ENCODE assay signal across 15 cellular contexts in genomic region chr1:114749835-114750234, GRCh38. TPM values are rescaled to one million over a fixed set of nuclear protein-coding genes. Genes with fewer than 3 reads are reported as not detected.
"Had no signal": no experiment of that assay in that cellular context is flagged by ENCODE, and none has a peak within 500 bp of the region (broad histone marks: within the 10 kb centered on the region; RNA-seq: fewer than 3 reads in every experiment).

No MANE protein-coding gene starts in this region.

- H3K9me3 Mint-ChIP-seq: activated naive CD4-positive, alpha-beta T cell treated with anti-CD3 and anti-CD28 coated beads, Interleukin-2, amount 50 U/mL, for 72 hours; stimulated activated effector memory CD8-positive, alpha-beta T cell treated with anti-CD3 and anti-CD28 coated beads, Interleukin-12 subunit alpha, Interleukin-12 subunit beta, amount 100 ng/mL, for 72 hours had no signal

- DNase-seq: activated CD4-positive, alpha-beta T cell treated with anti-CD3 and anti-CD28 coated beads, Interleukin-2, amount 50 U/mL, for 1 hour; activated effector memory CD4-positive, alpha-beta T cell treated with Interleukin-2 at 50 U/mL for 16 hours; anterior cingulate cortex; heart left ventricle; midbrain; ovary; stimulated activated CD4-positive, alpha-beta T cell treated with anti-CD3 and anti-CD28 coated beads, Interleukin-12 subunit alpha, Interleukin-12 subunit beta, amount 100 ng/mL, for 4 hours; T-helper 9 cell had no signal

- H3K27me3 ChIP-seq: heart left ventricle, ovary had no signal

- ATAC-seq: activated naive CD4-positive, alpha-beta T cell treated with anti-CD3 and anti-CD28 coated beads, Interleukin-2, amount 50 U/mL, for 72 hours; heart left ventricle; stimulated activated effector memory CD8-positive, alpha-beta T cell treated with anti-CD3 and anti-CD28 coated beads, Interleukin-12 subunit alpha, Interleukin-12 subunit beta, amount 100 ng/mL, for 72 hours had no signal

- H3K9me3 ChIP-seq: heart left ventricle, ovary had no signal

- H3K27ac Mint-ChIP-seq: activated naive CD4-positive, alpha-beta T cell treated with anti-CD3 and anti-CD28 coated beads, Interleukin-2, amount 50 U/mL, for 72 hours; stimulated activated effector memory CD8-positive, alpha-beta T cell treated with anti-CD3 and anti-CD28 coated beads, Interleukin-12 subunit alpha, Interleukin-12 subunit beta, amount 100 ng/mL, for 72 hours had no signal

- H3K36me3 ChIP-seq: ovary had no signal

- FAIRE-seq: frontal cortex, urothelium cell line had no signal

- H3K4me3 Mint-ChIP-seq: stimulated activated effector memory CD8-positive, alpha-beta T cell treated with anti-CD3 and anti-CD28 coated beads, Interleukin-12 subunit alpha, Interleukin-12 subunit beta, amount 100 ng/mL, for 72 hours had no signal

- H3K27ac ChIP-seq: epithelial cell of prostate, ovary had no signal

- H3K4me3 ChIP-seq: heart left ventricle, ovary had no signal

RNA-seq across cellular contexts. Expression of gene AMPD1, which starts 54.5 kb away (rescaled TPM):
- total RNA-seq: activated naive CD4-positive, alpha-beta T cell treated with anti-CD3 and anti-CD28 coated beads, Interleukin-2, amount 50 U/mL, for 72 hours; dermis microvascular lymphatic vessel endothelial cell; frontal cortex; heart left ventricle; lung microvascular endothelial cell had no signal
- polyA plus RNA-seq: heart left ventricle had no signal
